21 cellular contexts compared by ENCODE assay signal in genomic region chr3:57141719-57142118, GRCh38. TPM values are rescaled to one million over a fixed set of nuclear protein-coding genes. Genes with fewer than 3 reads are reported as not detected.
A peak's percentile ranks its signal among the peaks of the same experiment; 100 is the strongest.
DNase-seq lines count a peak whose midpoint lies in the region; ATAC-seq and TF ChIP-seq lines count a peak whose summit lies in the region.
"Had no signal": no experiment of that assay in that cellular context is flagged by ENCODE, and none has a peak within 500 bp of the region (broad histone marks: within the 10 kb centered on the region; RNA-seq: fewer than 3 reads in every experiment).

No MANE protein-coding gene starts in this region.

- H3K27me3 ChIP-seq in left ventricle myocardium inferior (ENCODE audit: low read depth) = no peaks in the 10 kb centered on the region
- H3K27me3 ChIP-seq in ascending aorta = no peaks in the 10 kb centered on the region

- H3K4me3 Mint-ChIP-seq in brain (peak overlapping the region in 2 of 5 experiments; percentile 7 to 9), mesothelial cell of epicardium (no peak overlapping the region)
- H3K4me3 Mint-ChIP-seq: activated naive CD8-positive, alpha-beta T cell treated with anti-CD3 and anti-CD28 coated beads, Interleukin-2, amount 10 ng/mL, durations not matched to agents 7 days and 5 days; activated T-helper 17 cell treated with anti-CD3 and anti-CD28 coated beads, Interleukin-2, amount 50 U/mL, for 72 hours; CD4-positive, CD25-positive, alpha-beta regulatory T cell; naive thymus-derived CD8-positive, alpha-beta T cell had no signal

- no peaks in the 10 kb centered on the region for H3K9me3 Mint-ChIP-seq in brain
- no peaks in the 10 kb centered on the region for H3K9me3 Mint-ChIP-seq in mesothelial cell of epicardium
- H3K9me3 Mint-ChIP-seq: activated naive CD8-positive, alpha-beta T cell treated with anti-CD3 and anti-CD28 coated beads, Interleukin-2, amount 10 ng/mL, durations not matched to agents 7 days and 5 days; activated T-helper 17 cell treated with anti-CD3 and anti-CD28 coated beads, Interleukin-2, amount 50 U/mL, for 72 hours; naive thymus-derived CD8-positive, alpha-beta T cell had no signal

- no peaks in the 10 kb centered on the region for H3K27me3 Mint-ChIP-seq in brain
- no peaks in the 10 kb centered on the region for H3K27me3 Mint-ChIP-seq in mesothelial cell of epicardium (ENCODE audit: low read depth)

- H3K4me3 ChIP-seq in left ventricle myocardium inferior (peak overlapping the region; percentile 7), ascending aorta (no peak overlapping the region)
- H3K4me3 ChIP-seq: GM23248, lower lobe of right lung, psoas muscle had no signal

- TF ChIP-seq CTCF in left ventricle myocardium inferior (IDR thresholded peaks at IDR 0.05; ENCODE audit: borderline replicate concordance) = no peak
- peak in 1 of 2 experiments; percentile 17 for TF ChIP-seq CTCF in brain (conservative IDR thresholded peaks at IDR 0.05)
- no peak for TF ChIP-seq CTCF in mesothelial cell of epicardium (IDR thresholded peaks at IDR 0.05; ENCODE audit: unreplicated experiment)
- no peak for TF ChIP-seq CTCF in ascending aorta (IDR thresholded peaks at IDR 0.05)

- peaks cover 16% of the 10 kb centered on the region for H3K4me1 Mint-ChIP-seq in brain
- H3K4me1 Mint-ChIP-seq in mesothelial cell of epicardium = peaks cover 17% of the 10 kb centered on the region
- H3K4me1 Mint-ChIP-seq: activated naive CD8-positive, alpha-beta T cell treated with anti-CD3 and anti-CD28 coated beads, Interleukin-2, amount 10 ng/mL, durations not matched to agents 7 days and 5 days; activated T-helper 17 cell treated with anti-CD3 and anti-CD28 coated beads, Interleukin-2, amount 50 U/mL, for 72 hours; CD4-positive, CD25-positive, alpha-beta regulatory T cell; naive thymus-derived CD8-positive, alpha-beta T cell had no signal

- H3K36me3 ChIP-seq in left ventricle myocardium inferior (no peaks in the 10 kb centered on the region), ascending aorta (no peaks in the 10 kb centered on the region)
- H3K36me3 ChIP-seq: lower lobe of right lung had no signal

- intact Hi-C loops in left ventricle myocardium inferior (cut with micrococcal nuclease) = no loop called here
- intact Hi-C loops in left ventricle myocardium superior (cut with micrococcal nuclease) = no loop called here
- intact Hi-C loops in ascending aorta (cut with DNase I) = no loop called here

- H3K27ac ChIP-seq in left ventricle myocardium inferior (replicated peaks) (peak overlapping the region; percentile 36), ascending aorta (no peak overlapping the region)
- H3K27ac ChIP-seq: GM23248, lower lobe of right lung, psoas muscle had no signal

- H3K9me3 ChIP-seq in left ventricle myocardium inferior (replicated peaks) = no peaks in the 10 kb centered on the region
- H3K9me3 ChIP-seq in ascending aorta = no peaks in the 10 kb centered on the region
- H3K9me3 ChIP-seq: lower lobe of right lung, psoas muscle had no signal

- no peaks in the 10 kb centered on the region for H3K36me3 Mint-ChIP-seq in brain
- no peaks in the 10 kb centered on the region for H3K36me3 Mint-ChIP-seq in mesothelial cell of epicardium
- H3K36me3 Mint-ChIP-seq: activated naive CD8-positive, alpha-beta T cell treated with anti-CD3 and anti-CD28 coated beads, Interleukin-2, amount 10 ng/mL, durations not matched to agents 7 days and 5 days; CD4-positive, CD25-positive, alpha-beta regulatory T cell; naive thymus-derived CD8-positive, alpha-beta T cell had no signal

- DNase-seq in left ventricle myocardium inferior (no peak), left ventricle myocardium superior (no peak), mesothelial cell of epicardium (ENCODE audit: low spot score in 2 of 2, unreplicated experiment in 2 of 2) (no peak), ascending aorta (ENCODE audit: low spot score in 2 of 2) (no peak), DMS153 treated with DMSO at 0.1 percent for 48 hours (lab: John Stamatoyannopoulos, UW; ENCODE audit: unreplicated experiment) (no peak), SHP77 (lab: John Stamatoyannopoulos, UW) (no peak)
- DNase-seq: activated naive CD8-positive, alpha-beta T cell treated with anti-CD3 and anti-CD28 coated beads, Interleukin-2, amount 10 ng/mL, durations not matched to agents 7 days and 5 days; CD4-positive, CD25-positive, alpha-beta regulatory T cell; GM23248; lower lobe of right lung; naive thymus-derived CD8-positive, alpha-beta T cell; NCI-H2029 treated with DMSO at 0.1 percent for 48 hours; NCI-H510A; psoas muscle; stimulated activated CD8-positive, alpha-beta memory T cell treated with anti-CD3 and anti-CD28 coated beads, Interleukin-4, amount 100 ng/mL, for 48 hours; T-helper 2 cell had no signal

- no peak for ATAC-seq in left ventricle myocardium superior
- no peak for ATAC-seq in GM18907 (IDR thresholded peaks at IDR 0.05; ENCODE audit: unreplicated experiment)
- ATAC-seq: activated T-helper 17 cell treated with anti-CD3 and anti-CD28 coated beads, Interleukin-2, amount 50 U/mL, for 72 hours; esophagus mucosa; lower lobe of right lung; naive thymus-derived CD8-positive, alpha-beta T cell; Right ventricle myocardium inferior had no signal

- H3K27ac Mint-ChIP-seq in brain (peak overlapping the region in 4 of 5 experiments; percentile 3 to 81 (median 42)), mesothelial cell of epicardium (peak overlapping the region; percentile 39)
- H3K27ac Mint-ChIP-seq: activated naive CD8-positive, alpha-beta T cell treated with anti-CD3 and anti-CD28 coated beads, Interleukin-2, amount 10 ng/mL, durations not matched to agents 7 days and 5 days; activated T-helper 17 cell treated with anti-CD3 and anti-CD28 coated beads, Interleukin-2, amount 50 U/mL, for 72 hours; CD4-positive, CD25-positive, alpha-beta regulatory T cell had no signal

- H3K4me1 ChIP-seq in left ventricle myocardium inferior = peaks cover 38% of the 10 kb centered on the region
- no peaks in the 10 kb centered on the region for H3K4me1 ChIP-seq in ascending aorta
- H3K4me1 ChIP-seq: lower lobe of right lung, psoas muscle had no signal

RNA-seq across cellular contexts. Expression of gene IL17RD, which starts 23.4 kb away (rescaled TPM):
- total RNA-seq in left ventricle myocardium inferior (9.6 TPM), left ventricle myocardium superior (4.4 TPM), mesothelial cell of epicardium (27.5 to 30.3 TPM (median 27.9 TPM) in 3 replicates), ascending aorta (3.4 TPM)
- 6.1 TPM for polyA plus RNA-seq in brain (ENCODE audit: insufficient read depth, low read depth, low replicate concordance)
- total RNA-seq: activated naive CD8-positive, alpha-beta T cell treated with anti-CD3 and anti-CD28 coated beads, Interleukin-2, amount 10 ng/mL, durations not matched to agents 7 days and 5 days; CD4-positive, CD25-positive, alpha-beta regulatory T cell; naive thymus-derived CD8-positive, alpha-beta T cell had no signal
- polyA plus RNA-seq: CD4-positive, CD25-positive, alpha-beta regulatory T cell; naive thymus-derived CD8-positive, alpha-beta T cell had no signal

RNA-seq across cellular contexts. Expression of gene HESX1, which starts 58.1 kb away (rescaled TPM):
- total RNA-seq in left ventricle myocardium inferior = 0.30 TPM
- 0.77 TPM for total RNA-seq in left ventricle myocardium superior
- 0.71 TPM for polyA plus RNA-seq in brain (ENCODE audit: insufficient read depth, low read depth, low replicate concordance)
- total RNA-seq in mesothelial cell of epicardium = 1.5 to 2.4 TPM (median 1.7 TPM) in 3 replicates
- not detected for total RNA-seq in ascending aorta
- total RNA-seq: CD4-positive, CD25-positive, alpha-beta regulatory T cell; GM23248; Right ventricle myocardium inferior had no signal
